In genomic region chr18:74818776-74819175, GRCh38 we compare ENCODE assay signal across 22 cellular contexts.
DNase-seq lines count a peak whose midpoint lies in the region; FAIRE-seq and TF ChIP-seq lines count a peak whose summit lies in the region.
"Had no signal": no experiment of that assay in that cellular context is flagged by ENCODE, and none has a peak within 500 bp of the region (broad histone marks: within the 10 kb centered on the region; RNA-seq: fewer than 3 reads in every experiment).

No MANE protein-coding gene starts in this region.

- no peak overlapping the region for H3K56ac ChIP-seq in H1 (replicated peaks; ENCODE audit: insufficient read length, low read depth, low read length)

- no peak overlapping the region for H2AK5ac ChIP-seq in H1 (ENCODE audit: low read depth, low read length)

- no peaks in the 10 kb centered on the region for H3K27me3 ChIP-seq in mammary epithelial cell (ENCODE audit: insufficient read depth, low read length)
- H3K27me3 ChIP-seq in breast epithelium: no peaks in the 10 kb centered on the region
- H3K27me3 ChIP-seq in H1 (replicated peaks in 1 of 4; ENCODE audit: control insufficient read depth in 3 of 4, extremely low read depth in 1 of 4, insufficient read depth in 3 of 4, low read length in 3 of 4): no peaks in the 10 kb centered on the region
- H3K27me3 ChIP-seq in neural progenitor cell: no peaks in the 10 kb centered on the region
- H3K27me3 ChIP-seq: MG63 had no signal

- in situ Hi-C loops in mammary epithelial cell (cut with MboI; ENCODE audit: low sequenced_read_pairs in 2 of 2): no loop called here

- H3K4ac ChIP-seq in H1 (replicated peaks; ENCODE audit: insufficient read length, low read depth, low read length): no peak overlapping the region

- no peak overlapping the region for H4K5ac ChIP-seq in H1 (ENCODE audit: insufficient read length, low read depth, low read length)

- no peak for TF ChIP-seq CTCF in mammary epithelial cell (conservative IDR thresholded peaks at IDR 0.05 in 1 of 2, IDR thresholded peaks at IDR 0.05 in 1 of 2; ENCODE audit: extremely low read depth in 1 of 2, insufficient read depth in 1 of 2, low read depth in 1 of 2, low read length in 2 of 2)
- TF ChIP-seq CTCF in breast epithelium (IDR thresholded peaks at IDR 0.05): no peak
- no peak for TF ChIP-seq CTCF in H1 (IDR thresholded peaks at IDR 0.05; ENCODE audit: control extremely low read depth in 1 of 3, insufficient read depth in 1 of 3, low read depth in 1 of 3, low read length in 3 of 3)
- no peak for TF ChIP-seq CTCF in neural progenitor cell (IDR thresholded peaks at IDR 0.05)
- TF ChIP-seq CTCF in foreskin fibroblast (IDR thresholded peaks at IDR 0.05; ENCODE audit: low read depth, low read length): no peak

- H3K36me3 Mint-ChIP-seq in neural progenitor cell: no peaks in the 10 kb centered on the region

- TF ChIP-seq EP300 in H1 (IDR thresholded peaks at IDR 0.05; ENCODE audit: borderline replicate concordance in 1 of 2, low read depth in 2 of 2, low read length in 2 of 2): no peak

- H3K9me3 Mint-ChIP-seq in neural progenitor cell: peaks cover 5% of the 10 kb centered on the region

- no peak overlapping the region for H4K91ac ChIP-seq in H1 (replicated peaks; ENCODE audit: insufficient read length, low read length)

- no peak overlapping the region for H2BK120ac ChIP-seq in H1 (replicated peaks; ENCODE audit: low read depth, low read length)

- no TSS peak for BruUV-seq in mammary epithelial cell (replicated peaks; lab: Mats Ljungman, UMichigan)

- H3K27me3 Mint-ChIP-seq in neural progenitor cell (ENCODE audit: insufficient read depth, low read depth): peaks cover 2% of the 10 kb centered on the region
- H3K27me3 Mint-ChIP-seq: CD8-positive, alpha-beta memory T cell had no signal

- H2BK5ac ChIP-seq in H1 (ENCODE audit: low read depth, low read length): no peak overlapping the region

- no peak overlapping the region for H3K27ac Mint-ChIP-seq in neural progenitor cell
- H3K27ac Mint-ChIP-seq: CD8-positive, alpha-beta memory T cell had no signal

- no peak overlapping the region for H3K4me3 Mint-ChIP-seq in neural progenitor cell
- H3K4me3 Mint-ChIP-seq: CD8-positive, alpha-beta memory T cell had no signal

- peaks cover 34% of the 10 kb centered on the region for H3F3A ChIP-seq in neural progenitor cell (ENCODE audit: low read depth)

- no peak overlapping the region for H2BK20ac ChIP-seq in H1 (ENCODE audit: low read length)

- H3K9ac ChIP-seq in mammary epithelial cell (ENCODE audit: insufficient read depth, low read length) (no peak overlapping the region), H1 (replicated peaks in 1 of 4; ENCODE audit: extremely low read depth in 1 of 4, low read depth in 3 of 4, low read length in 3 of 4) (no peak overlapping the region), neural progenitor cell (no peak overlapping the region)

- no peak overlapping the region for H4K8ac ChIP-seq in H1 (ENCODE audit: extremely low read depth, insufficient read depth, low read length)

- H3K9me3 ChIP-seq in mammary epithelial cell (replicated peaks; ENCODE audit: insufficient read depth, low read length) (no peaks in the 10 kb centered on the region), breast epithelium (no peaks in the 10 kb centered on the region), H1 (ENCODE audit: insufficient read depth in 2 of 2, low read depth in 1 of 2, low read length in 1 of 2) (no peaks in the 10 kb centered on the region), neural progenitor cell (ENCODE audit: low read depth) (no peaks in the 10 kb centered on the region)

- H2BK12ac ChIP-seq in H1 (ENCODE audit: low read depth, low read length): no peak overlapping the region

- CTCF ChIA-PET in mammary epithelial cell (lab: Charles Lee; ENCODE audit: low non-redundant PET) (interaction anchor here (0.6 kb wide), 1 partner anchor 160 kb away, joined by 6 read pairs; no protein-coding TSS in a partner anchor), H1 (lab: Charles Lee; ENCODE audit: partially characterized antibody) (interaction anchor here (0.9 to 3.1 kb wide), 11 partner anchors 11 to 638 kb away, joined by 3 to 17 read pairs (median 3); no protein-coding TSS in a partner anchor)

- POLR2A ChIA-PET in H1 (lab: Charles Lee; ENCODE audit: partially characterized antibody): interaction anchor here (0.6 kb wide), 1 partner anchor 392 kb away, joined by 4 read pairs; the partner anchor contains the start of gene TSHZ1

- H4K20me1 ChIP-seq in mammary epithelial cell (ENCODE audit: insufficient read depth, low read length) (no peaks in the 10 kb centered on the region), H1 (replicated peaks in 1 of 2; ENCODE audit: control insufficient read depth in 1 of 2, insufficient read depth in 2 of 2, low read length in 2 of 2) (no peaks in the 10 kb centered on the region), neural progenitor cell (ENCODE audit: low read depth) (no peaks in the 10 kb centered on the region)

- no peaks in the 10 kb centered on the region for H3K79me2 ChIP-seq in mammary epithelial cell (ENCODE audit: insufficient read depth, low read length)
- no peaks in the 10 kb centered on the region for H3K79me2 ChIP-seq in H1 (ENCODE audit: control insufficient read depth in 1 of 2, insufficient read depth in 2 of 2, low read length in 2 of 2)
- H3K79me2 ChIP-seq in neural progenitor cell (ENCODE audit: low read depth): no peaks in the 10 kb centered on the region

- H3K23me2 ChIP-seq in H1 (ENCODE audit: low read depth, low read length): no peaks in the 10 kb centered on the region

- intact Hi-C loops in mammary epithelial cell (cut with micrococcal nuclease): loop anchor here (5.0 kb wide), 1 partner anchor 161 kb away; no protein-coding TSS in a partner anchor
- intact Hi-C loops in breast epithelium (cut with DNase I; ENCODE audit: low total_unique reads): no loop called here

- H3K4me2 ChIP-seq in mammary epithelial cell (ENCODE audit: insufficient read depth, low read depth, low read length) (no peak overlapping the region), H1 (ENCODE audit: insufficient read depth in 1 of 2, low read depth in 2 of 2, low read length in 2 of 2) (peak overlapping the region in 1 of 2 experiments; percentile 64; a peak in 1 of 4 replicates), neural progenitor cell (peak overlapping the region; percentile 59)

- H3K79me1 ChIP-seq in H1 (ENCODE audit: low read depth, low read length): no peaks in the 10 kb centered on the region

- H3K4me1 ChIP-seq in mammary epithelial cell (ENCODE audit: insufficient read depth, low read length) (peaks cover 3% of the 10 kb centered on the region), breast epithelium (no peaks in the 10 kb centered on the region), H1 (replicated peaks in 1 of 4; ENCODE audit: control insufficient read depth in 3 of 4, insufficient read depth in 4 of 4, low read length in 3 of 4) (peaks cover 3 to 15% (median 10%) of the 10 kb centered on the region in 4 experiments; a peak in 6 of 7 replicates), neural progenitor cell (peaks cover 24% of the 10 kb centered on the region)

- H2BK15ac ChIP-seq in H1 (ENCODE audit: low read length): no peak overlapping the region

- dilution Hi-C loops in mammary epithelial cell (cut with HindIII; ENCODE audit: low sequenced_read_pairs): no loop called here

- H3K14ac ChIP-seq in H1 (ENCODE audit: insufficient read length): no peak overlapping the region

- H3K27ac ChIP-seq in mammary epithelial cell (ENCODE audit: insufficient read depth, low read depth, low read length) (no peak overlapping the region), breast epithelium (no peak overlapping the region), H1 (ENCODE audit: low read depth, low read length) (no peak overlapping the region), neural progenitor cell (no peak overlapping the region)
- H3K27ac ChIP-seq: C4-2B had no signal

- H3K4me1 Mint-ChIP-seq in neural progenitor cell: peaks cover 3% of the 10 kb centered on the region
- H3K4me1 Mint-ChIP-seq: CD8-positive, alpha-beta memory T cell had no signal

- TF ChIP-seq POLR2A in breast epithelium (IDR thresholded peaks at IDR 0.05): no peak
- no peak for TF ChIP-seq POLR2A in H1 (IDR thresholded peaks at IDR 0.05; ENCODE audit: control extremely low read depth in 1 of 2, low read depth in 2 of 2, low read length in 2 of 2)

- no peak for TF ChIP-seq RAD21 in H1 (IDR thresholded peaks at IDR 0.05 in 1 of 2, conservative IDR thresholded peaks at IDR 0.05 in 1 of 2; ENCODE audit: low read depth in 2 of 2, low read length in 2 of 2)

- FAIRE-seq in H1 (lab: Jason Lieb, UNC): no peak
- FAIRE-seq: GM19239 had no signal

- DNase-seq in mammary epithelial cell (peak; percentile 42), breast epithelium (ENCODE audit: low spot score in 2 of 2) (no peak), H1 (ENCODE audit: low read depth in 1 of 2, low spot score in 2 of 2) (no peak), neural progenitor cell (ENCODE audit: low spot score) (no peak), DMS79 treated with DMSO at 0.1 percent for 48 hours (lab: John Stamatoyannopoulos, UW) (no peak), HT-29 (ENCODE audit: low spot score) (no peak), foreskin fibroblast (no peak)
- DNase-seq: 8988T; CD8-positive, alpha-beta memory T cell; EL; GF-D8; Kasumi-1; MG63; NCI-H1417; NCI-H1694 treated with DMSO at 0.1 percent for 48 hours; NCI-H2081 treated with DMSO at 0.1 percent for 48 hours; NCI-H2171 treated with DMSO at 0.1 percent for 48 hours; NCI-H524 treated with DMSO at 0.1 percent for 48 hours; NCI-H82; SIG-M5 had no signal

- H3K36me3 ChIP-seq in mammary epithelial cell (ENCODE audit: insufficient read depth, low read length) (no peaks in the 10 kb centered on the region), breast epithelium (no peaks in the 10 kb centered on the region), H1 (ENCODE audit: control insufficient read depth in 2 of 4, insufficient read depth in 4 of 4, low read length in 3 of 4) (no peaks in the 10 kb centered on the region), neural progenitor cell (no peaks in the 10 kb centered on the region)
- H3K36me3 ChIP-seq: MG63 had no signal

- H3K4me3 ChIP-seq in mammary epithelial cell (replicated peaks in 1 of 3; ENCODE audit: insufficient read depth in 1 of 3, low read depth in 2 of 3, low read length in 3 of 3) (no peak overlapping the region), breast epithelium (no peak overlapping the region), H1 (ENCODE audit: extremely low read depth in 1 of 4, insufficient read depth in 2 of 4, low read depth in 3 of 4, low read length in 4 of 4) (no peak overlapping the region), neural progenitor cell (no peak overlapping the region), foreskin fibroblast (ENCODE audit: low read depth in 1 of 2, low read length in 2 of 2) (no peak overlapping the region)
- H3K4me3 ChIP-seq: MG63 had no signal

- WGBS in mammary epithelial cell (ENCODE audit: low coverage, missing lambda C conversion rate): 92% methylated on average over 3 of the region's 3 CpGs
- WGBS in H1 (ENCODE audit: extremely low coverage in 1 of 2, insufficient coverage in 1 of 2, insufficient read length in 1 of 2, insufficient replicate concordance in 2 of 2, low coverage in 1 of 2, low lambda C conversion rate in 2 of 2, missing lambda C conversion rate in 1 of 2), 2 experiments: 92% methylated on average over 3 of the region's 3 CpGs; no CpG with 5 or more reads in 1 of the 2 experiments

- no peak overlapping the region for H3K23ac ChIP-seq in H1 (ENCODE audit: insufficient read length)

- H2AFZ ChIP-seq in mammary epithelial cell (ENCODE audit: low read depth, low read length): no peak overlapping the region
- H2AFZ ChIP-seq in H1 (ENCODE audit: low read length): 0 out of 2 replicates have a peak overlapping the region, but pooled peaks have one; percentile 11
- H2AFZ ChIP-seq in neural progenitor cell (replicated peaks): peak overlapping the region; percentile 81

- H3K18ac ChIP-seq in H1 (ENCODE audit: extremely low read depth, low read length): no peak overlapping the region
